ENCODE assay signal across 24 cellular contexts in genomic region chr3:1477669-1478068, GRCh38.
"Had no signal": no experiment of that assay in that cellular context is flagged by ENCODE, and none has a peak within 500 bp of the region (broad histone marks: within the 10 kb centered on the region; RNA-seq: fewer than 3 reads in every experiment).

No MANE protein-coding gene starts in this region.

- H2AFZ ChIP-seq: neural progenitor cell had no signal

- H3K27me3 ChIP-seq: neural progenitor cell, neutrophil, pancreas, right lobe of liver, sigmoid colon, stomach, thyroid gland, tibial nerve, upper lobe of left lung, vagina had no signal

- ATAC-seq: naive thymus-derived CD4-positive, alpha-beta T cell; natural killer cell; pancreas; right cardiac atrium; right lobe of liver; stimulated activated effector memory CD8-positive, alpha-beta T cell treated with anti-CD3 and anti-CD28 coated beads, Interleukin-12 subunit alpha, Interleukin-12 subunit beta, amount 100 ng/mL, for 72 hours; stimulated activated naive B cell treated with anti-CD40 and anti-IgM and Interleukin-4, amounts not matched to agents 10 μg/mL and 1 μg/mL and 100 μg/mL, for 72 hours had no signal

- H3K4me1 ChIP-seq: neural progenitor cell, prostate gland, right lobe of liver, sigmoid colon, stomach, thyroid gland, tibial nerve, upper lobe of left lung, vagina had no signal

- H3K9me3 ChIP-seq: neutrophil, pancreas, prostate gland, right lobe of liver, sigmoid colon, stomach, thoracic aorta, thyroid gland, tibial nerve, upper lobe of left lung, vagina had no signal

- H3K27ac ChIP-seq: neural progenitor cell, neutrophil, pancreas, prostate gland, right lobe of liver, sigmoid colon, stomach, thoracic aorta, thyroid gland, tibial nerve, upper lobe of left lung, vagina had no signal

- H3K4me3 ChIP-seq: neural progenitor cell, pancreas, prostate gland, right lobe of liver, sigmoid colon, stomach, thoracic aorta, thyroid gland, tibial nerve, upper lobe of left lung, vagina had no signal

- H3K4me2 ChIP-seq: neural progenitor cell had no signal

- H3K36me3 ChIP-seq: neural progenitor cell, neutrophil, pancreas, prostate gland, right lobe of liver, sigmoid colon, stomach, thoracic aorta, thyroid gland, tibial nerve, upper lobe of left lung, vagina had no signal

- DNase-seq: naive thymus-derived CD4-positive, alpha-beta T cell; natural killer cell; pancreas; right cardiac atrium; right lobe of liver; sigmoid colon; small intestine; stimulated activated CD4-positive, alpha-beta T cell treated with anti-CD3 and anti-CD28 coated beads, Interleukin-15, amount 100 ng/mL, for 24 hours; stimulated activated CD4-positive, alpha-beta T cell treated with anti-CD3 and anti-CD28 coated beads, Interleukin-2, amount 100 ng/mL, for 24 hours; stimulated activated CD4-positive, alpha-beta T cell treated with anti-CD3 and anti-CD28 coated beads, Interleukin-2, amount 100 ng/mL, for 48 hours; stimulated activated CD4-positive, alpha-beta T cell treated with anti-CD3 and anti-CD28 coated beads, Interleukin-4, amount 100 ng/mL, for 24 hours; stimulated activated naive B cell treated with anti-CD40 and anti-IgM and Interleukin-4, amounts not matched to agents 10 μg/mL and 1 μg/mL and 100 μg/mL, for 72 hours; stimulated activated naive CD4-positive, alpha-beta T cell treated with Interleukin-2 at 50 U/mL for 16 hours; stomach; thyroid gland; trophoblast cell had no signal

- H3K9ac ChIP-seq: neural progenitor cell had no signal
